Comparison of ENCODE assay signal across 1 cellular context in the genomic region with DNA sequence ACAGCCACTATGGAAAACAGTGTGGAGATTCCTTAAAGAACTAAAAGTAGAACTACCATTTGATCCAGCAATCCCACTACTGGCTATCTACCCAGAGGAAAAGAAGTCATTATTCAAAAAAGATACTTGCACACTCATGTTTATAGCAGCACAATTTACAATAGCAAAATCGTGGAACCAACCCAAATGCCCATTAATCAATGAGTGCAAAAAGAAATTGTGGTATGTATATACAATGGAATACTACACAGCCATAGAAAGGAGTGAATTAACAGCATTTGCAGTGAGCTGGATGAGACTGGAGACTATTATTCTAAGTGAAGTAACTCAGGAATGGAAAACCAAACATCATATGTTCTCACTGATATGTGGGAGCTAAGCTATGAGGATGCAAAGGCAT.
ATAC-seq and TF ChIP-seq lines count a peak whose summit lies in the region.
"Not testable (repeated sequence)": the region's sequence is repeated elsewhere in the genome, so short reads cannot be mapped to it uniquely, and the experiment has no call there.

No MANE protein-coding gene starts in this region.

- ATAC-seq in SK-N-SH treated with all-trans-retinoic acid at 6 μM for 48 hours = not testable (repeated sequence)

TF ChIP-seq in SK-N-SH treated with all-trans-retinoic acid at 6 μM for 48 hours, 23 proteins besides CTCF, POLR2A, EP300 and RAD21:
- peak; percentile 91 for TF ChIP-seq ZNF8 (CRISPR knock-in tag; IDR thresholded peaks at IDR 0.05)
